Comparison of ENCODE assay signal across 13 cellular contexts in the genomic region with DNA sequence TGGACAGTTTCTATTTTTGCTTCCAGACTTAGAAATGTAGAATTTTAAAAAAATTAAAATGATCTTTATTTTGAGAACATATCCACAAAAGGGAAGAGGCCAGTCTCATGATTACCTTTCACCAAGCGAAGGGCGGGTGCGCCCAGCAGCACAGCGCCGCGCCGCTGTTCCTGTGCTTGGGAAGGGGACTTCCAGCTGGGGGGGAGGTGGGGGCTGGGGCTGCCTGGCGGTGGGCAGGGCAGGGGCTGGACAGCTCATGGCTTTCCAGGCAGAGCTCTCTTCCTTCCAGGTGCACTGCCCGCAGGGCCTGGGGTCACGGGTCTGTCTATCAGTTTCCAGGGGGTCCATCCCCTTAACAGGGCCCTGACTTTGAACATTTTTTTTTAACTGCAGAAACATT.
DNase-seq lines count a peak whose midpoint lies in the region; ATAC-seq, FAIRE-seq and TF ChIP-seq lines count a peak whose summit lies in the region.
"Had no signal": no experiment of that assay in that cellular context is flagged by ENCODE, and none has a peak within 500 bp of the region (broad histone marks: within the 10 kb centered on the region; RNA-seq: fewer than 3 reads in every experiment).

No MANE protein-coding gene starts in this region.

- H2AK5ac ChIP-seq in H1 (ENCODE audit: low read depth, low read length) = no peak overlapping the region

- H3K9me3 Mint-ChIP-seq in CD8-positive, alpha-beta memory T cell = no peaks in the 10 kb centered on the region
- H3K9me3 Mint-ChIP-seq in activated CD8-positive, alpha-beta memory T cell treated with anti-CD3 and anti-CD28 coated beads, Interleukin-2, amount 10 ng/mL, durations not matched to agents 7 days and 5 days (ENCODE audit: low read depth) = no peaks in the 10 kb centered on the region

- no peak overlapping the region for H2BK5ac ChIP-seq in H1 (ENCODE audit: low read depth, low read length)

- H3K27me3 ChIP-seq in heart right ventricle (no peaks in the 10 kb centered on the region), right atrium auricular region (no peaks in the 10 kb centered on the region), H1 (replicated peaks in 1 of 4; ENCODE audit: control insufficient read depth in 3 of 4, extremely low read depth in 1 of 4, insufficient read depth in 3 of 4, low read length in 3 of 4) (no peaks in the 10 kb centered on the region; a peak in 1 of 7 replicates), neuron (ENCODE audit: insufficient read depth, low read length) (no peaks in the 10 kb centered on the region)
- H3K27me3 ChIP-seq in CD8-positive, alpha-beta memory T cell (ENCODE audit: insufficient read depth, low read length, poor library complexity, severe bottlenecking) = no peaks in the 10 kb centered on the region

- 58 to 59% methylated on average over 10 of the region's 10 CpGs for WGBS in heart right ventricle, 2 donors
- 59% methylated on average over 9 of the region's 10 CpGs; no CpG with 5 or more reads in 1 of the 2 experiments for WGBS in H1 (ENCODE audit: extremely low coverage in 1 of 2, insufficient coverage in 1 of 2, insufficient read length in 1 of 2, insufficient replicate concordance in 2 of 2, low coverage in 1 of 2, low lambda C conversion rate in 2 of 2, missing lambda C conversion rate in 1 of 2), 2 experiments

- TF ChIP-seq CTCF in heart right ventricle (IDR thresholded peaks at IDR 0.05) (no peak), right atrium auricular region (IDR thresholded peaks at IDR 0.05) (no peak), H1 (IDR thresholded peaks at IDR 0.05; ENCODE audit: control extremely low read depth in 1 of 3, insufficient read depth in 1 of 3, low read depth in 1 of 3, low read length in 3 of 3) (no peak)

- H4K5ac ChIP-seq in H1 (ENCODE audit: insufficient read length, low read depth, low read length) = no peak overlapping the region

- no peaks in the 10 kb centered on the region for H3K36me3 Mint-ChIP-seq in CD8-positive, alpha-beta memory T cell
- H3K36me3 Mint-ChIP-seq in activated CD8-positive, alpha-beta memory T cell treated with anti-CD3 and anti-CD28 coated beads, Interleukin-2, amount 10 ng/mL, durations not matched to agents 7 days and 5 days = no peaks in the 10 kb centered on the region

- H3K4me1 ChIP-seq in heart right ventricle = peaks cover 4 to 58% (median 46%) of the 10 kb centered on the region in 9 donors
- H3K4me1 ChIP-seq in right atrium auricular region = peaks cover 0 to 38% of the 10 kb centered on the region in 2 donors
- H3K4me1 ChIP-seq in H1 (replicated peaks in 1 of 4; ENCODE audit: control insufficient read depth in 3 of 4, insufficient read depth in 4 of 4, low read length in 3 of 4) = peaks cover 4 to 15% (median 10%) of the 10 kb centered on the region in 4 experiments; a peak in 5 of 7 replicates
- H3K4me1 ChIP-seq in neuron (ENCODE audit: insufficient read depth, low read length) = peaks cover 30% of the 10 kb centered on the region
- no peaks in the 10 kb centered on the region for H3K4me1 ChIP-seq in CD8-positive, alpha-beta memory T cell (ENCODE audit: insufficient read depth, low read length)

- no peak overlapping the region for H2BK12ac ChIP-seq in H1 (ENCODE audit: low read depth, low read length)

- no peak for TF ChIP-seq EP300 in H1 (IDR thresholded peaks at IDR 0.05; ENCODE audit: borderline replicate concordance in 1 of 2, low read depth in 2 of 2, low read length in 2 of 2)

- no peak overlapping the region for H3K14ac ChIP-seq in H1 (ENCODE audit: insufficient read length)

- POLR2A ChIA-PET in H1 (lab: Charles Lee; ENCODE audit: partially characterized antibody) = interaction anchor here (1.0 kb wide), 1 partner anchor 22 kb away, joined by 3 read pairs; no protein-coding TSS in a partner anchor
- POLR2A ChIA-PET in CD8-positive, alpha-beta memory T cell (lab: Charles Lee) = no interaction called here

- no peak overlapping the region; the same call in 1 of the 2 replicates for H3K18ac ChIP-seq in H1 (ENCODE audit: extremely low read depth, low read length)

- CTCF ChIA-PET in H1 (lab: Charles Lee; ENCODE audit: partially characterized antibody) = interaction anchor here (0.7 to 1.1 kb wide), 3 partner anchors 60 to 98 kb away, joined by 3 to 4 read pairs (median 3); no protein-coding TSS in a partner anchor
- CTCF ChIA-PET in CD8-positive, alpha-beta memory T cell (lab: Charles Lee) = no interaction called here
- CTCF ChIA-PET in activated CD8-positive, alpha-beta memory T cell treated with anti-CD3 and anti-CD28 coated beads, Interleukin-2, amount 10 ng/mL, durations not matched to agents 7 days and 5 days (lab: Charles Lee) = no interaction called here

- intact Hi-C loops in heart right ventricle (cut with DNase I) = loop anchor here in 1 of 10 donors (5.0 kb wide), 1 partner anchor 81 kb away; no protein-coding TSS in a partner anchor

- H3K27ac ChIP-seq in heart right ventricle = peak overlapping the region in 8 of 10 donors; percentile 4 to 80 (median 70)
- peak overlapping the region in 1 of 2 donors; percentile 10 for H3K27ac ChIP-seq in right atrium auricular region
- H3K27ac ChIP-seq in H1 (ENCODE audit: low read depth, low read length) = no peak overlapping the region
- no peak overlapping the region for H3K27ac ChIP-seq in CD8-positive, alpha-beta memory T cell (ENCODE audit: low read depth, low read length)

- H2AFZ ChIP-seq in H1 (ENCODE audit: low read length) (no peak overlapping the region), neuron (ENCODE audit: low read depth, low read length) (no peak overlapping the region)

- H2BK120ac ChIP-seq in H1 (replicated peaks; ENCODE audit: low read depth, low read length) = no peak overlapping the region

- H4K91ac ChIP-seq in H1 (replicated peaks; ENCODE audit: insufficient read length, low read length) = no peak overlapping the region

- H3K36me3 ChIP-seq in heart right ventricle (peaks cover 0 to 14% (median 0%) of the 10 kb centered on the region in 9 donors), right atrium auricular region (no peaks in the 10 kb centered on the region), H1 (ENCODE audit: control insufficient read depth in 2 of 4, insufficient read depth in 4 of 4, low read length in 3 of 4) (no peaks in the 10 kb centered on the region), neuron (ENCODE audit: insufficient read depth, low read length) (no peaks in the 10 kb centered on the region)
- no peaks in the 10 kb centered on the region for H3K36me3 ChIP-seq in CD8-positive, alpha-beta memory T cell (ENCODE audit: insufficient read depth, low read length)

- H3K56ac ChIP-seq in H1 (replicated peaks; ENCODE audit: insufficient read length, low read depth, low read length) = no peak overlapping the region

- H3K9me3 ChIP-seq in heart right ventricle = no peaks in the 10 kb centered on the region
- H3K9me3 ChIP-seq in right atrium auricular region = no peaks in the 10 kb centered on the region
- H3K9me3 ChIP-seq in H1 (ENCODE audit: insufficient read depth in 2 of 2, low read depth in 1 of 2, low read length in 1 of 2) = no peaks in the 10 kb centered on the region
- no peaks in the 10 kb centered on the region for H3K9me3 ChIP-seq in neuron (ENCODE audit: low read length)
- no peaks in the 10 kb centered on the region for H3K9me3 ChIP-seq in CD8-positive, alpha-beta memory T cell (ENCODE audit: low read length)

- H3K4me1 Mint-ChIP-seq in CD8-positive, alpha-beta memory T cell = no peaks in the 10 kb centered on the region
- H3K4me1 Mint-ChIP-seq in activated CD8-positive, alpha-beta memory T cell treated with anti-CD3 and anti-CD28 coated beads, Interleukin-2, amount 10 ng/mL, durations not matched to agents 7 days and 5 days = no peaks in the 10 kb centered on the region

- H4K20me1 ChIP-seq in H1 (replicated peaks in 1 of 2; ENCODE audit: control insufficient read depth in 1 of 2, insufficient read depth in 2 of 2, low read length in 2 of 2) = no peaks in the 10 kb centered on the region

- peak overlapping the region in 1 of 8 donors; percentile 17 for H3K27ac Mint-ChIP-seq in CD8-positive, alpha-beta memory T cell
- H3K27ac Mint-ChIP-seq in activated CD8-positive, alpha-beta memory T cell treated with anti-CD3 and anti-CD28 coated beads, Interleukin-2, amount 10 ng/mL, durations not matched to agents 7 days and 5 days = no peak overlapping the region

- TF ChIP-seq RAD21 in H1 (IDR thresholded peaks at IDR 0.05 in 1 of 2, conservative IDR thresholded peaks at IDR 0.05 in 1 of 2; ENCODE audit: low read depth in 2 of 2, low read length in 2 of 2) = no peak

- no peak for FAIRE-seq in H1 (lab: Jason Lieb, UNC)

- no peak overlapping the region for H2BK15ac ChIP-seq in H1 (ENCODE audit: low read length)

- H3K79me2 ChIP-seq in H1 (ENCODE audit: control insufficient read depth in 1 of 2, insufficient read depth in 2 of 2, low read length in 2 of 2) = no peaks in the 10 kb centered on the region

- H3K4ac ChIP-seq in H1 (replicated peaks; ENCODE audit: insufficient read length, low read depth, low read length) = no peak overlapping the region

- H3K4me3 ChIP-seq in heart right ventricle (peak overlapping the region in 5 of 10 donors; percentile 15 to 46 (median 33)), right atrium auricular region (no peak overlapping the region), H1 (ENCODE audit: extremely low read depth in 1 of 4, insufficient read depth in 2 of 4, low read depth in 3 of 4, low read length in 4 of 4) (no peak overlapping the region), neuron (ENCODE audit: low read length) (peak overlapping the region; percentile 38)
- H3K4me3 ChIP-seq in CD8-positive, alpha-beta memory T cell (ENCODE audit: low read length) = no peak overlapping the region

- H3K9ac ChIP-seq in H1 (replicated peaks in 1 of 4; ENCODE audit: extremely low read depth in 1 of 4, low read depth in 3 of 4, low read length in 3 of 4) = no peak overlapping the region

- DNase-seq in heart right ventricle (no peak), right atrium auricular region (ENCODE audit: low spot score) (no peak), H1 (ENCODE audit: low read depth in 1 of 2, low spot score in 2 of 2) (no peak), LoVo (ENCODE audit: low spot score) (no peak), NCI-H524 treated with DMSO at 0.1 percent for 48 hours (lab: John Stamatoyannopoulos, UW) (no peak)
- DNase-seq in CD8-positive, alpha-beta memory T cell = no peak
- no peak for DNase-seq in activated CD8-positive, alpha-beta memory T cell treated with anti-CD3 and anti-CD28 coated beads, Interleukin-2, amount 10 ng/mL, durations not matched to agents 7 days and 5 days
- DNase-seq: COR-L47, DMS153, EL, Karpas-422, NCI-H2029 treated with DMSO at 0.1 percent for 48 hours had no signal

- no peak overlapping the region for H2BK20ac ChIP-seq in H1 (ENCODE audit: low read length)

- H3K4me3 Mint-ChIP-seq in CD8-positive, alpha-beta memory T cell = no peak overlapping the region
- H3K4me3 Mint-ChIP-seq in activated CD8-positive, alpha-beta memory T cell treated with anti-CD3 and anti-CD28 coated beads, Interleukin-2, amount 10 ng/mL, durations not matched to agents 7 days and 5 days = no peak overlapping the region

- TF ChIP-seq POLR2A in H1 (IDR thresholded peaks at IDR 0.05; ENCODE audit: control extremely low read depth in 1 of 2, low read depth in 2 of 2, low read length in 2 of 2) = no peak

- H3K27me3 Mint-ChIP-seq in CD8-positive, alpha-beta memory T cell = peaks cover 0 to 2% of the 10 kb centered on the region in 2 donors
- no peaks in the 10 kb centered on the region for H3K27me3 Mint-ChIP-seq in activated CD8-positive, alpha-beta memory T cell treated with anti-CD3 and anti-CD28 coated beads, Interleukin-2, amount 10 ng/mL, durations not matched to agents 7 days and 5 days

- no peak overlapping the region for H3K4me2 ChIP-seq in H1 (ENCODE audit: insufficient read depth in 1 of 2, low read depth in 2 of 2, low read length in 2 of 2)

- H3K23me2 ChIP-seq in H1 (ENCODE audit: low read depth, low read length) = no peaks in the 10 kb centered on the region

- H3K23ac ChIP-seq in H1 (ENCODE audit: insufficient read length) = no peak overlapping the region

- peak in 5 of 8 donors; percentile 26 to 51 (median 39) for ATAC-seq in heart right ventricle
- ATAC-seq in activated CD8-positive, alpha-beta memory T cell treated with anti-CD3 and anti-CD28 coated beads, Interleukin-2, amount 10 ng/mL, durations not matched to agents 7 days and 5 days = no peak

- H3K79me1 ChIP-seq in H1 (ENCODE audit: low read depth, low read length) = no peaks in the 10 kb centered on the region

- H4K8ac ChIP-seq in H1 (ENCODE audit: extremely low read depth, insufficient read depth, low read length) = peak overlapping the region; percentile 6; the same call in 1 of the 2 replicates

Comparison
In these comparisons a context has a peak if more than half of its experiments do, and no peak if none do; other contexts are left out.
1. H3K27ac ChIP-seq: peak in heart right ventricle (8 of 10); none in H1 (single experiment) and CD8-positive, alpha-beta memory T cell (single experiment).